11 cellular contexts compared by ENCODE assay signal in genomic region chr3:15804553-15805095, GRCh38. TPM values are rescaled to one million over a fixed set of nuclear protein-coding genes. Genes with fewer than 3 reads are reported as not detected.
DNase-seq lines count a peak whose midpoint lies in the region; ATAC-seq, FAIRE-seq and TF ChIP-seq lines count a peak whose summit lies in the region.
"Had no signal": no experiment of that assay in that cellular context is flagged by ENCODE, and none has a peak within 500 bp of the region (broad histone marks: within the 10 kb centered on the region; RNA-seq: fewer than 3 reads in every experiment).

No MANE protein-coding gene starts in this region.

- H4K5ac ChIP-seq in H1 (ENCODE audit: insufficient read length, low read depth, low read length): no peak overlapping the region

- no peaks in the 10 kb centered on the region for H3K27me3 ChIP-seq in CD4-positive, alpha-beta memory T cell (ENCODE audit: insufficient read depth, low read length)
- no peaks in the 10 kb centered on the region for H3K27me3 ChIP-seq in H1 (replicated peaks in 1 of 4; ENCODE audit: control insufficient read depth in 3 of 4, extremely low read depth in 1 of 4, insufficient read depth in 3 of 4, low read length in 3 of 4)
- no peaks in the 10 kb centered on the region for H3K27me3 ChIP-seq in heart right ventricle
- H3K27me3 ChIP-seq: cardiac muscle cell had no signal

- H4K20me1 ChIP-seq in H1 (replicated peaks in 1 of 2; ENCODE audit: control insufficient read depth in 1 of 2, insufficient read depth in 2 of 2, low read length in 2 of 2): no peaks in the 10 kb centered on the region

- no peak overlapping the region for H3K14ac ChIP-seq in H1 (ENCODE audit: insufficient read length)

- peaks cover 55% of the 10 kb centered on the region for H3K4me1 ChIP-seq in CD4-positive, alpha-beta memory T cell (ENCODE audit: insufficient read depth, low read length)
- H3K4me1 ChIP-seq in H1 (replicated peaks in 1 of 4; ENCODE audit: control insufficient read depth in 3 of 4, insufficient read depth in 4 of 4, low read length in 3 of 4) (peaks cover 0 to 2% (median 0%) of the 10 kb centered on the region in 4 experiments; a peak in 1 of 7 replicates), heart right ventricle (peaks cover 0 to 57% (median 10%) of the 10 kb centered on the region in 9 donors)

- peaks cover 54 to 75% (median 63%) of the 10 kb centered on the region in 4 donors for H3K4me1 Mint-ChIP-seq in CD4-positive, alpha-beta memory T cell

- H2BK120ac ChIP-seq in H1 (replicated peaks; ENCODE audit: low read depth, low read length): no peak overlapping the region

- H3K9ac ChIP-seq in H1 (replicated peaks in 1 of 4; ENCODE audit: extremely low read depth in 1 of 4, low read depth in 3 of 4, low read length in 3 of 4): no peak overlapping the region

- no peak for FAIRE-seq in H1 (lab: Jason Lieb, UNC)

- no peak overlapping the region for H4K91ac ChIP-seq in H1 (replicated peaks; ENCODE audit: insufficient read length, low read length)

- no peak overlapping the region for H3K4ac ChIP-seq in H1 (replicated peaks; ENCODE audit: insufficient read length, low read depth, low read length)

- no peak overlapping the region for H2BK12ac ChIP-seq in H1 (ENCODE audit: low read depth, low read length)

- CTCF ChIA-PET in CD4-positive, alpha-beta memory T cell (lab: Charles Lee; ENCODE audit: partially characterized antibody): no interaction called here
- CTCF ChIA-PET in H1 (lab: Charles Lee; ENCODE audit: partially characterized antibody): no interaction called here

- no peak overlapping the region for H2AK5ac ChIP-seq in H1 (ENCODE audit: low read depth, low read length)

- no peak overlapping the region for H4K8ac ChIP-seq in H1 (ENCODE audit: extremely low read depth, insufficient read depth, low read length)

- no peak overlapping the region for H3K23ac ChIP-seq in H1 (ENCODE audit: insufficient read length)

- H3K9me3 ChIP-seq in CD4-positive, alpha-beta memory T cell (ENCODE audit: control insufficient read depth in 1 of 2, low read length in 2 of 2): no peaks in the 10 kb centered on the region
- H3K9me3 ChIP-seq in H1 (ENCODE audit: insufficient read depth in 2 of 2, low read depth in 1 of 2, low read length in 1 of 2) (no peaks in the 10 kb centered on the region), heart right ventricle (no peaks in the 10 kb centered on the region)

- TF ChIP-seq CTCF in H1 (IDR thresholded peaks at IDR 0.05; ENCODE audit: control extremely low read depth in 1 of 3, insufficient read depth in 1 of 3, low read depth in 1 of 3, low read length in 3 of 3) (no peak), heart right ventricle (IDR thresholded peaks at IDR 0.05) (no peak)

- intact Hi-C loops in CD4-positive, alpha-beta memory T cell (cut with micrococcal nuclease): no loop called here
- intact Hi-C loops in heart right ventricle (cut with DNase I): loop anchor here in 2 of 10 donors (10.0 kb wide), 2 partner anchors 100 to 160 kb away; no protein-coding TSS in a partner anchor

- H3K36me3 Mint-ChIP-seq in CD4-positive, alpha-beta memory T cell: no peaks in the 10 kb centered on the region

- H3K27ac ChIP-seq in CD4-positive, alpha-beta memory T cell (ENCODE audit: low read depth, low read length): no peak overlapping the region
- H3K27ac ChIP-seq in H1 (ENCODE audit: low read depth, low read length) (no peak overlapping the region), heart right ventricle (no peak overlapping the region)
- H3K27ac ChIP-seq: cardiac muscle cell had no signal

- no peak overlapping the region for H3K4me3 ChIP-seq in CD4-positive, alpha-beta memory T cell (ENCODE audit: low read length in 2 of 2)
- H3K4me3 ChIP-seq in H1 (ENCODE audit: extremely low read depth in 1 of 4, insufficient read depth in 2 of 4, low read depth in 3 of 4, low read length in 4 of 4) (no peak overlapping the region), heart right ventricle (no peak overlapping the region)
- H3K4me3 ChIP-seq: cardiac muscle cell had no signal

- H2BK15ac ChIP-seq in H1 (ENCODE audit: low read length): no peak overlapping the region

- no peak overlapping the region for H3K18ac ChIP-seq in H1 (ENCODE audit: extremely low read depth, low read length)

- H3K56ac ChIP-seq in H1 (replicated peaks; ENCODE audit: insufficient read length, low read depth, low read length): no peak overlapping the region

- ATAC-seq in GM21367 (IDR thresholded peaks at IDR 0.05; ENCODE audit: unreplicated experiment) (peak; percentile 37), HG03571 (IDR thresholded peaks at IDR 0.05; ENCODE audit: unreplicated experiment) (peak; percentile 57), heart right ventricle (no peak)
- ATAC-seq: left lobe of liver had no signal

- no peaks in the 10 kb centered on the region for H3K27me3 Mint-ChIP-seq in CD4-positive, alpha-beta memory T cell

- 90% methylated on average over 4 of the region's 4 CpGs; no CpG with 5 or more reads in 1 of the 2 experiments for WGBS in H1 (ENCODE audit: extremely low coverage in 1 of 2, insufficient coverage in 1 of 2, insufficient read length in 1 of 2, insufficient replicate concordance in 2 of 2, low coverage in 1 of 2, low lambda C conversion rate in 2 of 2, missing lambda C conversion rate in 1 of 2), 2 experiments
- 89 to 92% methylated on average over 4 of the region's 4 CpGs for WGBS in heart right ventricle, 2 donors

- no peak for DNase-seq in CD4-positive, alpha-beta memory T cell
- no peak for DNase-seq in H1 (ENCODE audit: low read depth in 1 of 2, low spot score in 2 of 2)
- no peak for DNase-seq in NCI-H1417 (lab: John Stamatoyannopoulos, UW)
- DNase-seq in DMS 273 treated with DMSO at 0.1 percent for 48 hours (lab: John Stamatoyannopoulos, UW): no peak
- DNase-seq in NCI-H187 (lab: John Stamatoyannopoulos, UW): no peak
- no peak for DNase-seq in heart right ventricle
- DNase-seq: DMS53 had no signal

- H3K79me1 ChIP-seq in H1 (ENCODE audit: low read depth, low read length): peaks cover 3% of the 10 kb centered on the region; the same call in 1 of the 2 replicates

- no peak for TF ChIP-seq POLR2A in H1 (IDR thresholded peaks at IDR 0.05; ENCODE audit: control extremely low read depth in 1 of 2, low read depth in 2 of 2, low read length in 2 of 2)

- H3K79me2 ChIP-seq in H1 (ENCODE audit: control insufficient read depth in 1 of 2, insufficient read depth in 2 of 2, low read length in 2 of 2): peaks cover 0 to 51% of the 10 kb centered on the region in 2 experiments; a peak in 2 of 4 replicates

- peaks cover 0 to 1% (median 0%) of the 10 kb centered on the region in 8 donors for H3K9me3 Mint-ChIP-seq in CD4-positive, alpha-beta memory T cell

- no peak for TF ChIP-seq EP300 in H1 (IDR thresholded peaks at IDR 0.05; ENCODE audit: borderline replicate concordance in 1 of 2, low read depth in 2 of 2, low read length in 2 of 2)

- no peak overlapping the region for H2AFZ ChIP-seq in H1 (ENCODE audit: low read length)

- no peaks in the 10 kb centered on the region for H3K36me3 ChIP-seq in CD4-positive, alpha-beta memory T cell (ENCODE audit: insufficient read depth, low read length)
- H3K36me3 ChIP-seq in H1 (ENCODE audit: control insufficient read depth in 2 of 4, insufficient read depth in 4 of 4, low read length in 3 of 4) (no peaks in the 10 kb centered on the region), heart right ventricle (no peaks in the 10 kb centered on the region)
- H3K36me3 ChIP-seq: cardiac muscle cell had no signal

- TF ChIP-seq RAD21 in H1 (IDR thresholded peaks at IDR 0.05 in 1 of 2, conservative IDR thresholded peaks at IDR 0.05 in 1 of 2; ENCODE audit: low read depth in 2 of 2, low read length in 2 of 2): no peak

- no peak overlapping the region for H3K4me2 ChIP-seq in H1 (ENCODE audit: insufficient read depth in 1 of 2, low read depth in 2 of 2, low read length in 2 of 2)

- H2BK5ac ChIP-seq in H1 (ENCODE audit: low read depth, low read length): no peak overlapping the region

- H3K4me3 Mint-ChIP-seq in CD4-positive, alpha-beta memory T cell: peak overlapping the region in 5 of 8 donors; percentile 10 to 64 (median 20)

- no peak overlapping the region for H2BK20ac ChIP-seq in H1 (ENCODE audit: low read length)

- POLR2A ChIA-PET in CD4-positive, alpha-beta memory T cell (lab: Charles Lee; ENCODE audit: partially characterized antibody): interaction anchor here (1.1 to 1.2 kb wide), 2 partner anchors 8 to 10 kb away, joined by 4 read pairs; no protein-coding TSS in a partner anchor
- POLR2A ChIA-PET in H1 (lab: Charles Lee; ENCODE audit: partially characterized antibody): no interaction called here

- H3K23me2 ChIP-seq in H1 (ENCODE audit: low read depth, low read length): no peaks in the 10 kb centered on the region

- peak overlapping the region; percentile 3 to 85 (median 29) for H3K27ac Mint-ChIP-seq in CD4-positive, alpha-beta memory T cell

TF ChIP-seq in H1, 55 proteins besides CTCF, POLR2A, EP300 and RAD21:
- TF ChIP-seq MAFK (IDR thresholded peaks at IDR 0.05; ENCODE audit: low read depth, low read length): peak; percentile 47; the same call in 1 of the 2 replicates
- no peak for TF ChIP-seq POU5F1 (IDR thresholded peaks at IDR 0.05; ENCODE audit: low read depth, low read length)

RNA-seq across cellular contexts. Expression of gene ANKRD28, which starts 6.8 kb away (rescaled TPM):
- total RNA-seq in CD4-positive, alpha-beta memory T cell: 10 to 100 TPM; 35.9 to 42.0 TPM
- 10 to 100 TPM in 1 of 2 donors, 1 to 10 TPM in 1; 8.5 to 18.5 TPM for polyA plus RNA-seq in CD4-positive, alpha-beta memory T cell
- 61.4 and 61.7 TPM in 2 replicates for total RNA-seq in H1 (2021; fragmentation: NEBNext Ultra II Directional; extraction: Animal tissue kit (Norgen Biotek cat#: 25700))
- polyA plus RNA-seq in H1 (2011; rRNA removed): 21.4 and 39.1 TPM in 2 replicates
- polyA plus RNA-seq in H1 (2011; cell fraction: cytosol; rRNA removed): 28.1 TPM
- 43.7 TPM for polyA plus RNA-seq in H1 (2011; cell fraction: nucleus; rRNA removed)
- polyA plus RNA-seq in H1 (2012, experiment 1 of 2): 37.2 to 51.3 TPM (median 45.6 TPM) in 4 replicates
- 1.6 TPM for polyA plus RNA-seq in H1 (2012, experiment 2 of 2)
- 21.0 TPM for polyA plus RNA-seq in H1 (2013, experiment 1 of 2)
- 18.8 TPM for polyA plus RNA-seq in H1 (2013, experiment 2 of 2)
- 110 and 187 TPM in 2 replicates for polyA minus RNA-seq in H1 (2011; rRNA and poly(A)+ RNA removed)
- polyA minus RNA-seq in H1 (2011; cell fraction: cytosol; rRNA and poly(A)+ RNA removed): 55.6 TPM
- 112 TPM for polyA minus RNA-seq in H1 (2011; cell fraction: nucleus; rRNA and poly(A)+ RNA removed)
- total RNA-seq in heart right ventricle: 10 to 100 TPM; 21.4 to 30.8 (median 27.2) TPM
- 1 to 10 TPM; 5.9 to 6.0 TPM for polyA plus RNA-seq in heart right ventricle

Comparison
In these comparisons a context has a peak if more than half of its experiments do, and no peak if none do; other contexts are left out.
1. ATAC-seq: peak in GM21367 (single experiment) and HG03571 (single experiment); none in heart right ventricle (0 of 8).